In the genomic region with DNA sequence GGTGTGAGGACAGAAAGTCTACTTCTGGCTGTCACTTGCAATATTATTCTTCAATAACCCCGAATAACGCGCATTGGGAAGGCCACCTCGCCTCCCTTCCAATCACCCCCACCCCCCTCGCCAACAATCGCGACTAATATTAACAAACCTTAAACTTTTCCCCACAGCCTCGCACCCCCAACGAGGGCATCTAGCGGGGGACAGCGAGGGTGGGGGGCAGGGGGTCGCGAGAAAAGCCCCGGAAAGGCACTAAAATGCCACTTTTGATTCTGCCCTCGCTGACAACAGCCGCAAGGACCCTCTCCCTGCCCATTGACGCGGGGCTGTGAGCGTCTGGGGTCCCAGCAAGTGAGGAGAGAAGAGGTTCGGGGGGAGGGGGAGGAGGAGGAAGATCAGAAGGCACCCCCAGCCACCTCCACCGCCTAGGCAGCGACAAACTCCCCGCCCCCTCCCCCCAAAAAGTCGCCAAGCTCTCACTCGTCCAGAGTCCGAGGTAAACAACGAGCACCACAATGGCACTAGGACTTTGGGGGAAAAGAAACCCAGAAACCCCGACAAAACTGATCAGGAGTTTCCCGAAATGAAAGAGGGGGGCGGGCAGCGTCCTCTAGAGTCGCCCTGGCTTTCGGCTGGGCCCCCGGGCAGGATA, we compare ENCODE assay signal across 8 cellular contexts. TPM values are rescaled to one million over a fixed set of nuclear protein-coding genes. Genes with fewer than 3 reads are reported as not detected.
DNase-seq lines count a peak whose midpoint lies in the region; ATAC-seq, FAIRE-seq and TF ChIP-seq lines count a peak whose summit lies in the region.

No MANE protein-coding gene starts in this region.

- TF ChIP-seq CTCF in coronary artery (IDR thresholded peaks at IDR 0.05): no peak

- no peaks in the 10 kb centered on the region for H3K36me3 ChIP-seq in mesodermal cell (ENCODE audit: control insufficient read depth, insufficient read depth, low read length)

- H3K9me3 ChIP-seq in mesodermal cell (ENCODE audit: control insufficient read depth, low read length): no peaks in the 10 kb centered on the region

- peak; percentile 51 for DNase-seq in NCI-H69 (lab: John Stamatoyannopoulos, UW)
- peak; percentile 73 for DNase-seq in coronary artery (ENCODE audit: low spot score)
- DNase-seq in urothelium cell line (ENCODE audit: low spot score): peak; percentile 11
- no peak for DNase-seq in hepatic stellate cell (ENCODE audit: low spot score)
- no peak for DNase-seq in NCI-H446 (lab: John Stamatoyannopoulos, UW)

- WGBS in mesodermal cell (ENCODE audit: insufficient coverage in 2 of 2), 2 experiments: 2 to 4% methylated on average over 4 to 18 of the region's 34 CpGs

- peaks cover 8% of the 10 kb centered on the region for H3K4me1 ChIP-seq in mesodermal cell (ENCODE audit: control insufficient read depth, insufficient read depth, low read length, poor library complexity, severe bottlenecking)

- H3K4me3 ChIP-seq in coronary artery: peak overlapping the region; percentile 96
- peak overlapping the region; percentile 77 for H3K4me3 ChIP-seq in mesodermal cell (ENCODE audit: extremely low read depth, insufficient read depth, low read length, poor library complexity, severe bottlenecking)

- no peak for FAIRE-seq in urothelium cell line (lab: Jason Lieb, UNC)

- ATAC-seq in GM19023 (IDR thresholded peaks at IDR 0.05; ENCODE audit: unreplicated experiment): peak; percentile 8
- ATAC-seq in GM18867 (IDR thresholded peaks at IDR 0.05; ENCODE audit: unreplicated experiment): no peak

- peak overlapping the region; percentile 90 to 94 for H3K27ac ChIP-seq in coronary artery
- peak overlapping the region; percentile 71 for H3K27ac ChIP-seq in mesodermal cell (ENCODE audit: low read depth, low read length, severe bottlenecking)

RNA-seq across cellular contexts. Expression of gene SATB1, which starts 0.8 kb away (rescaled TPM):
- 32.7 TPM for polyA plus RNA-seq in mesodermal cell (2013, experiment 1 of 2)
- 29.9 TPM for polyA plus RNA-seq in mesodermal cell (2013, experiment 2 of 2)

Comparison
In these comparisons a context has a peak if more than half of its experiments do, and no peak if none do; other contexts are left out.
1. DNase-seq: peak in NCI-H69 (single experiment), coronary artery (single experiment) and urothelium cell line (single experiment); none in hepatic stellate cell (single experiment) and NCI-H446 (0 of 2).